20 cellular contexts compared by ENCODE assay signal in the genomic region with DNA sequence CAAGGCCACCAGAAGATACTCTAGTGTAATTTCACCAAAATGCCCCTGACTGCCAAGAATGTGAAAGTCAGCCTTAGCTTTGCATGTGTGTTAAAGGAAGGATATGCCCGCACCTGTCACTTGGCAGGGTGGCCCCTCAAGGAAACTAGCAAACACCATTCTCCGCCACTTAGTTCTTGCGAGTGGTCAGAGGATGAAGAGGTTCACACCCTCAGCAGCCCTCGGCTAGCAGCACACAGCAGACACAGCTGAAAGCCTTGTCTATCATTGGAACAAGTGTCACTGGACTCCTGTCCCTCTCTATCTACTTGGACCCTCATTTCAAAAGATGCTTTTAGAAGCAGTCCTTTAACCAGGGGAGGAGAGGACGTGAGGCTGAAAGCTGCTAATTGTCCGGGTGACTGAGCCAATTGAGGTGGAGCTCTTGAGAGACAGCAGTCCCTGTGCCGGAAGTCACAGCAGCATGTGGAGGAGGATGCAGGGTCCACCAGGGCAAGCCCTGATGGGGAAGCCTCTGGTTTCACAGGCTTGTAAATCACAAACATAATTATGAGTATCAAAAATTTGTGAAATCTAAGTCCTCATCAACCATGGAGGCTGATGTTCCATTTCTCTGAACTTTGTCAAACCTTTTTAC. TPM values are rescaled to one million over a fixed set of nuclear protein-coding genes. Genes with fewer than 3 reads are reported as not detected.
DNase-seq lines count a peak whose midpoint lies in the region; ATAC-seq and TF ChIP-seq lines count a peak whose summit lies in the region.
"Had no signal": no experiment of that assay in that cellular context is flagged by ENCODE, and none has a peak within 500 bp of the region (broad histone marks: within the 10 kb centered on the region; RNA-seq: fewer than 3 reads in every experiment).

No MANE protein-coding gene starts in this region.

- 82% methylated on average over 7 of the region's 7 CpGs for WGBS in mammary epithelial cell (ENCODE audit: low coverage, missing lambda C conversion rate)
- WGBS in thymus, result 21% methylated on average over 7 of the region's 7 CpGs

- H3K4me1 Mint-ChIP-seq in MCF 10A (ENCODE audit: insufficient read depth, unreplicated experiment), result peaks cover 5% of the 10 kb centered on the region
- H3K4me1 Mint-ChIP-seq: CD4-positive, CD25-positive, alpha-beta regulatory T cell had no signal

- no peak overlapping the region for H3K27ac Mint-ChIP-seq in MCF 10A (ENCODE audit: low read depth, unreplicated experiment)
- H3K27ac Mint-ChIP-seq: CD4-positive, CD25-positive, alpha-beta regulatory T cell had no signal

- H3K4me3 ChIP-seq in mammary epithelial cell (replicated peaks in 1 of 3; ENCODE audit: insufficient read depth in 1 of 3, low read depth in 2 of 3, low read length in 3 of 3) (no peak overlapping the region), OCI-LY3 (ENCODE audit: low read length) (no peak overlapping the region), thymus (ENCODE audit: low read length) (peak overlapping the region; percentile 33), colonic mucosa (no peak overlapping the region)
- H3K4me3 ChIP-seq: BLaER1, K562, SJSA1 had no signal

- CTCF ChIA-PET in mammary epithelial cell (lab: Charles Lee; ENCODE audit: low non-redundant PET), result no interaction called here
- CTCF ChIA-PET in MCF 10A (lab: Yijun Ruan, JAX), result interaction anchor here (1.0 kb wide), 1 partner anchor 13 kb away, joined by 4 read pairs; no protein-coding TSS in a partner anchor

- no peaks in the 10 kb centered on the region for H3K27me3 Mint-ChIP-seq in MCF 10A (ENCODE audit: insufficient read depth, unreplicated experiment)

- H3K4me1 ChIP-seq in mammary epithelial cell (ENCODE audit: insufficient read depth, low read length) (peaks cover 11% of the 10 kb centered on the region), OCI-LY3 (ENCODE audit: low read length) (peaks cover 6% of the 10 kb centered on the region), thymus (ENCODE audit: control insufficient read depth, insufficient read depth, low read length) (peaks cover 14% of the 10 kb centered on the region), colonic mucosa (no peaks in the 10 kb centered on the region)

- H3K36me3 Mint-ChIP-seq in MCF 10A (ENCODE audit: insufficient read depth, unreplicated experiment), result no peaks in the 10 kb centered on the region
- H3K36me3 Mint-ChIP-seq: CD4-positive, CD25-positive, alpha-beta regulatory T cell had no signal

- H4K20me1 ChIP-seq in mammary epithelial cell (ENCODE audit: insufficient read depth, low read length), result no peaks in the 10 kb centered on the region
- no peaks in the 10 kb centered on the region for H4K20me1 ChIP-seq in OCI-LY3 (ENCODE audit: insufficient read depth, low read length)
- H4K20me1 ChIP-seq: BLaER1 had no signal

- no peaks in the 10 kb centered on the region for H3K79me2 ChIP-seq in mammary epithelial cell (ENCODE audit: insufficient read depth, low read length)
- H3K79me2 ChIP-seq in OCI-LY3 (ENCODE audit: low read length), result no peaks in the 10 kb centered on the region

- POLR2A ChIA-PET in MCF 10A (lab: Yijun Ruan, JAX), result interaction anchor here (0.6 kb wide), 1 partner anchor 124 kb away, joined by 5 read pairs; no protein-coding TSS in a partner anchor

- H3K4me2 ChIP-seq in mammary epithelial cell (ENCODE audit: insufficient read depth, low read depth, low read length) (no peak overlapping the region), OCI-LY3 (ENCODE audit: low read length) (no peak overlapping the region)
- H3K4me2 ChIP-seq: BLaER1 had no signal

- H2AFZ ChIP-seq in mammary epithelial cell (ENCODE audit: low read depth, low read length) (peak overlapping the region; percentile 31), OCI-LY3 (ENCODE audit: low read depth, low read length) (0 out of 2 replicates have a peak overlapping the region, but pooled peaks have one; percentile 4)

- in situ Hi-C loops in mammary epithelial cell (cut with MboI; ENCODE audit: low sequenced_read_pairs in 2 of 2), result no loop called here

- dilution Hi-C loops in mammary epithelial cell (cut with HindIII; ENCODE audit: low sequenced_read_pairs), result no loop called here

- DNase-seq in mammary epithelial cell (no peak), MCF 10A (ENCODE audit: unreplicated experiment) (no peak), DMS153 (lab: John Stamatoyannopoulos, UW) (no peak), left ventricle myocardium superior (no peak), colonic mucosa (no peak)
- DNase-seq: CD4-positive, CD25-positive, alpha-beta regulatory T cell; H7; NCI-H1092; NCI-H1417 treated with DMSO at 0.1 percent for 48 hours; NCI-H1694 treated with DMSO at 0.1 percent for 48 hours; NCI-H2081; NCI-H2227 treated with DMSO at 0.1 percent for 48 hours; NCI-H526 treated with DMSO at 0.1 percent for 48 hours had no signal

- intact Hi-C loops in mammary epithelial cell (cut with micrococcal nuclease) (no loop called here), MCF 10A (cut with micrococcal nuclease) (no loop called here), left ventricle myocardium superior (cut with micrococcal nuclease) (no loop called here), colonic mucosa (cut with DNase I) (no loop called here)

- no peaks in the 10 kb centered on the region for H3K36me3 ChIP-seq in mammary epithelial cell (ENCODE audit: insufficient read depth, low read length)
- H3K36me3 ChIP-seq in OCI-LY3 (replicated peaks; ENCODE audit: low read depth, low read length), result no peaks in the 10 kb centered on the region
- H3K36me3 ChIP-seq in thymus (ENCODE audit: control insufficient read depth, insufficient read depth), result no peaks in the 10 kb centered on the region
- H3K36me3 ChIP-seq in colonic mucosa, result no peaks in the 10 kb centered on the region
- H3K36me3 ChIP-seq: BLaER1, SJSA1 had no signal

- H3K9ac ChIP-seq in mammary epithelial cell (ENCODE audit: insufficient read depth, low read length) (no peak overlapping the region), OCI-LY3 (ENCODE audit: low read length) (no peak overlapping the region), colonic mucosa (ENCODE audit: low read depth in 2 of 2, low read length in 2 of 2) (no peak overlapping the region)
- H3K9ac ChIP-seq: BLaER1 had no signal

- no peak for ATAC-seq in left ventricle myocardium superior
- ATAC-seq: HepG2, K562 had no signal

- no peaks in the 10 kb centered on the region for H3K9me3 Mint-ChIP-seq in MCF 10A (ENCODE audit: unreplicated experiment)
- H3K9me3 Mint-ChIP-seq: CD4-positive, CD25-positive, alpha-beta regulatory T cell had no signal

- H3K27me3 ChIP-seq in mammary epithelial cell (ENCODE audit: insufficient read depth, low read length) (no peaks in the 10 kb centered on the region), OCI-LY3 (ENCODE audit: low read depth, low read length) (no peaks in the 10 kb centered on the region), layer of hippocampus (ENCODE audit: control insufficient read depth, insufficient read depth, low read length) (no peaks in the 10 kb centered on the region), thymus (ENCODE audit: control insufficient read depth, insufficient read depth) (no peaks in the 10 kb centered on the region), colonic mucosa (no peaks in the 10 kb centered on the region)
- H3K27me3 ChIP-seq: BLaER1, SJSA1 had no signal

- BruUV-seq in mammary epithelial cell (replicated peaks; lab: Mats Ljungman, UMichigan) (no TSS peak), MCF 10A (replicated peaks; lab: Mats Ljungman, UMichigan) (no TSS peak)

- H3K4me3 Mint-ChIP-seq in MCF 10A (ENCODE audit: unreplicated experiment), result no peak overlapping the region
- H3K4me3 Mint-ChIP-seq: CD4-positive, CD25-positive, alpha-beta regulatory T cell had no signal

- TF ChIP-seq CTCF in mammary epithelial cell (conservative IDR thresholded peaks at IDR 0.05 in 1 of 2, IDR thresholded peaks at IDR 0.05 in 1 of 2; ENCODE audit: extremely low read depth in 1 of 2, insufficient read depth in 1 of 2, low read depth in 1 of 2, low read length in 2 of 2) (no peak), MCF 10A (IDR thresholded peaks at IDR 0.05; ENCODE audit: unreplicated experiment) (no peak), OCI-LY3 (IDR thresholded peaks at IDR 0.05; ENCODE audit: low read depth, low read length) (no peak), colonic mucosa (IDR thresholded peaks at IDR 0.05) (no peak)

- H3K9me3 ChIP-seq in mammary epithelial cell (replicated peaks; ENCODE audit: insufficient read depth, low read length) (no peaks in the 10 kb centered on the region), OCI-LY3 (ENCODE audit: insufficient read depth, low read length) (no peaks in the 10 kb centered on the region), thymus (ENCODE audit: control insufficient read depth) (no peaks in the 10 kb centered on the region), colonic mucosa (no peaks in the 10 kb centered on the region)
- H3K9me3 ChIP-seq: BLaER1, SJSA1 had no signal

- H3K27ac ChIP-seq in mammary epithelial cell (ENCODE audit: insufficient read depth, low read depth, low read length) (no peak overlapping the region), OCI-LY3 (ENCODE audit: low read length) (no peak overlapping the region), layer of hippocampus (ENCODE audit: low read depth, low read length) (peak overlapping the region; percentile 0), thymus (ENCODE audit: low read depth) (peak overlapping the region; percentile 15), colonic mucosa (no peak overlapping the region)
- H3K27ac ChIP-seq: BLaER1, SJSA1 had no signal

RNA-seq across cellular contexts. Expression of gene HHIP, which starts 18.0 kb away (rescaled TPM):
- total RNA-seq in mammary epithelial cell, result 1 to 10 TPM in 1 of 2 donors, under 1 TPM in 1; 0.17 to 3.4 TPM
- 1.2 TPM for polyA plus RNA-seq in mammary epithelial cell
- 3.0 TPM for polyA minus RNA-seq in mammary epithelial cell
- total RNA-seq in MCF 10A (2022), result 0.12 TPM in 1 of 2 replicates, not detected in the other
- polyA plus RNA-seq in thymus, result 2.9 TPM
- not detected for total RNA-seq in left ventricle myocardium superior
- total RNA-seq in colonic mucosa, result 1 to 10 TPM; 4.2 to 5.9 TPM
- total RNA-seq: CD4-positive, CD25-positive, alpha-beta regulatory T cell; HepG2 had no signal
- polyA plus RNA-seq: CD4-positive, CD25-positive, alpha-beta regulatory T cell; HepG2; K562 had no signal

Comparison
In these comparisons a context has a peak if more than half of its experiments do, and no peak if none do; other contexts are left out.
1. H3K27ac ChIP-seq: peak in layer of hippocampus (single experiment) and thymus (single experiment); none in mammary epithelial cell (single experiment), OCI-LY3 (single experiment) and colonic mucosa (single experiment).